6 cellular contexts compared by ENCODE assay signal in the genomic region with DNA sequence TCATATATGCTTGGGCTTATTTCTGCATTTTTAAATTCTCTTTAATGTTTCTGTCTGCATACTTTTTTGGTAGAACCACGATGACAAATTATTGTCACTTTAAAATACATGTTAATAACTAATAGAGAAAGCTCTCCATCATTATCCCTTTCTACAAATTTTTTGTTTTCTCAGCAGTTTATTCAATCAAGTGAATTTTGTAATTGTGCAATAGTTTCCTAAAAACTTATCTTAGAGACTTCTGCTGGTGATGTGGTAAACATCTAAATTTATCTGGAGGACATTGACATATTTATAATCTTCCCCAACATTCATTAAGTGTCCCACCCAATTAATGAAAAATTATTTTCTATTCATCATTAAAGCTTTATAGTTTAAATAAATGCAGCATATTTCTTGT.
"Had no signal": no experiment of that assay in that cellular context is flagged by ENCODE, and none has a peak within 500 bp of the region (broad histone marks: within the 10 kb centered on the region; RNA-seq: fewer than 3 reads in every experiment).

No MANE protein-coding gene starts in this region.

- ATAC-seq: GM12878 had no signal

- DNase-seq: GDM1, GF-D8 had no signal

- FAIRE-seq: GM12878, GM12892, GM18507, GM19239 had no signal

- H3K4me3 ChIP-seq: GM12878 had no signal
